ENCODE assay signal across 25 cellular contexts in the genomic region with DNA sequence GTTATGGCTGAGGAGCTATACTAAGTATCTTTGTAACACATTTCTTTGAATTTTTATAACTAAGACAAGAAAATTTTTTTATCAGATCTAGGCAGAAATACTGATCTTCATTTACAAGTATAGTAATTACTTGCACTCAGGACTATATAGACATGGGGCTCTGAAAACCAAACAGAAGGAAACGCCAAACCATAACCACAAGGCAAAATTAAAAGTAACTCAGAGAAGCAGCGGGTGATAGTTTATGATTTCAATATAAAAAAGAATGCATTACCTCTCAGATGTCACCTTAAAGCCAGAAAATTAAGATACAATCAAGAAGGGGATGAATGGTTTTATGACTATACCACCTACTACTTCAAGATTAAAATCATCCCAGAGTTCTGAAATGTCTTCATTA. TPM values are rescaled to one million over a fixed set of nuclear protein-coding genes. Genes with fewer than 3 reads are reported as not detected.
"Had no signal": no experiment of that assay in that cellular context is flagged by ENCODE, and none has a peak within 500 bp of the region (broad histone marks: within the 10 kb centered on the region; RNA-seq: fewer than 3 reads in every experiment).

No MANE protein-coding gene starts in this region.

- DNase-seq: activated CD4-positive, alpha-beta T cell treated with anti-CD3 and anti-CD28 coated beads for 4 hours; activated CD4-positive, alpha-beta T cell treated with anti-CD3 and anti-CD28 coated beads, Interleukin-2, amount 50 U/mL, for 4 hours; activated CD8-positive, alpha-beta memory T cell treated with anti-CD3 and anti-CD28 coated beads for 24 hours; activated gamma-delta T cell; activated naive CD4-positive, alpha-beta T cell treated with anti-CD3 and anti-CD28 coated beads for 36 hours; activated T-cell treated with anti-CD3 and anti-CD28 coated beads for 4 hours; activated T-cell treated with anti-CD3 and anti-CD28 coated beads, Interleukin-2, amount 50 U/mL, for 48 hours; aorta; caudate nucleus; colonic mucosa; KG1; MG63; MV-4-11; NCI-H1105 treated with DMSO at 0.1 percent for 48 hours; NCI-H1436 treated with DMSO at 0.1 percent for 48 hours; NCI-H187 treated with DMSO at 0.1 percent for 48 hours; NCI-H2081 treated with DMSO at 0.1 percent for 48 hours; NCI-H2171; NCI-H2227 treated with DMSO at 0.1 percent for 48 hours; NCI-H526; NCI-H82; SIG-M5; WERI-Rb-1 had no signal

- ATAC-seq: activated T-helper 17 cell treated with anti-CD3 and anti-CD28 coated beads, Interleukin-2, amount 50 U/mL, for 72 hours had no signal

- H3K4me3 Mint-ChIP-seq: activated naive CD4-positive, alpha-beta T cell treated with anti-CD3 and anti-CD28 coated beads for 36 hours; activated T-helper 17 cell treated with anti-CD3 and anti-CD28 coated beads, Interleukin-2, amount 50 U/mL, for 72 hours had no signal

- H3K9me3 Mint-ChIP-seq: activated naive CD4-positive, alpha-beta T cell treated with anti-CD3 and anti-CD28 coated beads for 36 hours; activated T-helper 17 cell treated with anti-CD3 and anti-CD28 coated beads, Interleukin-2, amount 50 U/mL, for 72 hours had no signal

- H3K27ac Mint-ChIP-seq: activated naive CD4-positive, alpha-beta T cell treated with anti-CD3 and anti-CD28 coated beads for 36 hours; activated T-helper 17 cell treated with anti-CD3 and anti-CD28 coated beads, Interleukin-2, amount 50 U/mL, for 72 hours had no signal

- H3K4me1 Mint-ChIP-seq: activated T-helper 17 cell treated with anti-CD3 and anti-CD28 coated beads, Interleukin-2, amount 50 U/mL, for 72 hours had no signal

RNA-seq across cellular contexts. Expression of gene SHISA2, which starts 6.7 kb away (rescaled TPM):
- total RNA-seq: OCI-LY7 had no signal
